In the genomic region with DNA sequence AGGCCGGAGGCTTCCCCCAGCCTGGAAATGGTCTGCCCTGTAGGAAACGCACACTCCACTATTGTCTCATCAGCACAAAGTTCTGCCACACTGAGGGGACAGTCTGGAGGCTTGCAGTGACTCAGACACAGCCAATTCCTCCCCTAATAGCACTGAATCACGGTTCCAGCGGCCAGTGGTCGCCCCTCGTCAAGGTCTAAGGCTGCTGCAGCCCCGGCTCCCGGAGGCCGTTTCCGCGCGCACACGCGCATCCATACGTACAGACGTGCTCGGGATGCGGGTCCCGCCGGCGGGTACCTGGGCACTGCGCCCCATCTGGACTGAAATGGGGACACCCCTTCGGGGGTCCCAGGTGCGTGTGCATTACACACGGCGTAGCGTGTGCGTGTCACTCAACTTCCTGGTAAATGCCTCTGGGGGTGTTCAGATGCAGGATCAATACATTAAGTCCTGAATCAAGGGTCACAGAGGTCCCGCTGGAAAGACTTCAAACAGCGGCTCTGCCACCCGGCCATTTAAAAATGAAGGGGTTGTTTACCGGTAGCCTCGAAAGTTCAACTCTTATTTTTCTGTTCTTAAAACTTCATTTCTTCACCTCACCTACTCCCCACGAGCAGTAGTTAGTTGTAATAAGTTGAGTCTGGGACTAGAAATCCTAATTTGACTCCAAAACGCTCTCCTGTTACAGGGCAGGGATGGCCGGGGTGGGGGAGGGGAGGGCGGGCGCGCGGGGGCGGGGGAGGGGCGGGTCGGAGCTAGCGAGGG, we compare ENCODE assay signal across 8 cellular contexts. TPM values are rescaled to one million over a fixed set of nuclear protein-coding genes. Genes with fewer than 3 reads are reported as not detected.
DNase-seq lines count a peak whose midpoint lies in the region; ATAC-seq and TF ChIP-seq lines count a peak whose summit lies in the region.

No MANE protein-coding gene starts in this region.

- H3K4me1 Mint-ChIP-seq in central memory CD8-positive, alpha-beta T cell = peaks cover 28% of the 10 kb centered on the region
- H3K4me1 Mint-ChIP-seq in stimulated activated naive B cell treated with anti-CD40 and anti-IgM and Interleukin-4, amounts not matched to agents 10 μg/mL and 1 μg/mL and 100 μg/mL, for 72 hours = peaks cover 25 to 72% of the 10 kb centered on the region in 2 donors

- DNase-seq in Daoy (ENCODE audit: low read depth) (peak; percentile 75), Panc1 (ENCODE audit: low read depth, low spot score) (no peak), left lobe of liver (ENCODE audit: low spot score) (no peak)
- no peak for DNase-seq in central memory CD8-positive, alpha-beta T cell (ENCODE audit: low spot score in 2 of 2)
- DNase-seq in stimulated activated naive B cell treated with anti-CD40 and anti-IgM and Interleukin-4, amounts not matched to agents 10 μg/mL and 1 μg/mL and 100 μg/mL, for 72 hours = no peak
- DNase-seq in stimulated activated naive CD4-positive, alpha-beta T cell treated with Interleukin-2 at 50 U/mL for 16 hours (lab: John Stamatoyannopoulos, UW) = no peak

- no TSS peak for BruUV-seq in Panc1 (replicated peaks; lab: Mats Ljungman, UMichigan)

- peak overlapping the region; percentile 69 for H3K4me3 Mint-ChIP-seq in central memory CD8-positive, alpha-beta T cell
- peak overlapping the region; percentile 93 to 96 for H3K4me3 Mint-ChIP-seq in stimulated activated naive B cell treated with anti-CD40 and anti-IgM and Interleukin-4, amounts not matched to agents 10 μg/mL and 1 μg/mL and 100 μg/mL, for 72 hours

- peaks cover 7% of the 10 kb centered on the region for H3K27me3 ChIP-seq in Panc1 (ENCODE audit: control insufficient read depth, insufficient read depth, low read length)

- no peak overlapping the region for H3K27ac Mint-ChIP-seq in central memory CD8-positive, alpha-beta T cell (ENCODE audit: low read depth)
- H3K27ac Mint-ChIP-seq in stimulated activated naive B cell treated with anti-CD40 and anti-IgM and Interleukin-4, amounts not matched to agents 10 μg/mL and 1 μg/mL and 100 μg/mL, for 72 hours = peak overlapping the region; percentile 96

- no peaks in the 10 kb centered on the region for H3K9me3 Mint-ChIP-seq in central memory CD8-positive, alpha-beta T cell
- H3K9me3 Mint-ChIP-seq in stimulated activated naive B cell treated with anti-CD40 and anti-IgM and Interleukin-4, amounts not matched to agents 10 μg/mL and 1 μg/mL and 100 μg/mL, for 72 hours = no peaks in the 10 kb centered on the region

- no peak for TF ChIP-seq CTCF in Panc1 (IDR thresholded peaks at IDR 0.05)

- peak overlapping the region; percentile 54 for H3K27ac ChIP-seq in Panc1 (ENCODE audit: low read length)

- CTCF ChIA-PET in Panc1 (lab: Charles Lee) = no interaction called here

- peaks cover 13% of the 10 kb centered on the region for H3K4me1 ChIP-seq in Panc1 (ENCODE audit: control insufficient read depth, insufficient read depth, low read length)

- intact Hi-C loops in Panc1 (cut with micrococcal nuclease; ENCODE audit: unreplicated experiment) = loop anchor here (10.0 kb wide), 1 partner anchor 189 kb away; no protein-coding TSS in a partner anchor

- in situ Hi-C loops in Panc1 (cut with HindIII; ENCODE audit: low pct_unique_long_range_greater_than_20kb, low sequenced_read_pairs) = no loop called here

- POLR2A ChIA-PET in Panc1 (lab: Charles Lee) = no interaction called here

- no peaks in the 10 kb centered on the region; the same call in 1 of the 2 replicates for H3K36me3 ChIP-seq in Panc1 (ENCODE audit: control insufficient read depth, insufficient read depth, low read length)

- H3K9me3 ChIP-seq in Panc1 (ENCODE audit: control insufficient read depth, insufficient read depth, low read depth, low read length) = no peaks in the 10 kb centered on the region

- H3K4me3 ChIP-seq in Panc1 (ENCODE audit: low read depth in 2 of 2, low read length in 2 of 2) = peak overlapping the region; percentile 50 to 84

- ATAC-seq in HG02588 (IDR thresholded peaks at IDR 0.05; ENCODE audit: unreplicated experiment) (peak; percentile 9), Panc1 (peak; percentile 39), left lobe of liver (peak; percentile 15), HG03520 (IDR thresholded peaks at IDR 0.05; ENCODE audit: unreplicated experiment) (no peak)
- no peak for ATAC-seq in central memory CD8-positive, alpha-beta T cell (replicated peaks; ENCODE audit: extremely low read depth, poor library complexity, severe bottlenecking)
- ATAC-seq in stimulated activated naive B cell treated with anti-CD40 and anti-IgM and Interleukin-4, amounts not matched to agents 10 μg/mL and 1 μg/mL and 100 μg/mL, for 72 hours (replicated peaks) = peak; percentile 21 to 24

- H3K36me3 Mint-ChIP-seq in central memory CD8-positive, alpha-beta T cell (ENCODE audit: insufficient read depth) = peaks cover 17% of the 10 kb centered on the region
- H3K36me3 Mint-ChIP-seq in stimulated activated naive B cell treated with anti-CD40 and anti-IgM and Interleukin-4, amounts not matched to agents 10 μg/mL and 1 μg/mL and 100 μg/mL, for 72 hours = peaks cover 11 to 12% of the 10 kb centered on the region in 2 donors

- peaks cover 87% of the 10 kb centered on the region for H3K27me3 Mint-ChIP-seq in central memory CD8-positive, alpha-beta T cell
- H3K27me3 Mint-ChIP-seq in stimulated activated naive B cell treated with anti-CD40 and anti-IgM and Interleukin-4, amounts not matched to agents 10 μg/mL and 1 μg/mL and 100 μg/mL, for 72 hours = no peaks in the 10 kb centered on the region

RNA-seq across cellular contexts. Expression of gene ZNF516, which starts 0.6 kb away (rescaled TPM):
- 4.9 and 6.3 TPM in 2 replicates for total RNA-seq in Daoy (2014; rRNA removed; shearing (Covaris generic))
- total RNA-seq in Panc1 (2021; ENCODE audit: unreplicated experiment) (28.6 TPM), left lobe of liver (16.2 TPM)
- polyA plus RNA-seq in Panc1 (2012; ENCODE audit: insufficient read length) = 11.7 TPM

Comparison
In these comparisons a context has a peak if more than half of its experiments do, and no peak if none do; other contexts are left out.
1. ATAC-seq: peak in HG02588 (single experiment), Panc1 (single experiment), left lobe of liver (single experiment) and stimulated activated naive B cell treated with anti-CD40 and anti-IgM and Interleukin-4, amounts not matched to agents 10 μg/mL and 1 μg/mL and 100 μg/mL, for 72 hours (2 of 2); none in central memory CD8-positive, alpha-beta T cell (single experiment) and HG03520 (single experiment).